In the genomic region with DNA sequence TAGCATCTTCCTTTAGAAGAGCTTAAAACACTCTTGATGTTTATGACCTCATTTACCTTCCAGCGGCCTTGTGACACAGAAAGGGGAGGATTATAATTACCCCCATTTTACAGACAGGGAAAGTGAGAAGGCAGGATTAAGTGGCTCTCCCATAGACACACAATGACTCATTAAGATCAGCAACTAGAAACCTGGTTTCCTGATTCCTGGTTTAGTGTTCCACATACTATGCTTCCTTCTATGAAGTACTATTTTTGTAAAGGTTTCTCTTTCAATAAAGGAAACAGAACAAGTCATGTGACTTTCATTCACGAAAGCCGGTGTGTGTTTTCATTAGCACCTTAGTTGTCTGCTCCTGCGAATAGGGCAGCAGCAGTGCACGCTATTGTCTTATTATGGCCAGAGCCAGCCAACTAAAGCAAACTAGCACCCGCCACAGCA, we compare ENCODE assay signal across 9 cellular contexts. TPM values are rescaled to one million over a fixed set of nuclear protein-coding genes. Genes with fewer than 3 reads are reported as not detected.
DNase-seq lines count a peak whose midpoint lies in the region; FAIRE-seq and TF ChIP-seq lines count a peak whose summit lies in the region.
"Had no signal": no experiment of that assay in that cellular context is flagged by ENCODE, and none has a peak within 500 bp of the region (broad histone marks: within the 10 kb centered on the region; RNA-seq: fewer than 3 reads in every experiment).

No MANE protein-coding gene starts in this region.

- H3K4me3 Mint-ChIP-seq in Caco-2 (ENCODE audit: unreplicated experiment), result no peak overlapping the region

- H3K9me1 ChIP-seq in endothelial cell of umbilical vein (replicated peaks; ENCODE audit: control insufficient read depth, extremely low read depth, insufficient read depth, low read length), result no peaks in the 10 kb centered on the region

- BruUV-seq in endothelial cell of umbilical vein (replicated peaks; lab: Mats Ljungman, UMichigan), result no TSS peak
- BruUV-seq in Caco-2 (replicated peaks; lab: Mats Ljungman, UMichigan), result no TSS peak

- H3K36me3 ChIP-seq in endothelial cell of umbilical vein (ENCODE audit: control insufficient read depth in 2 of 2, extremely low read depth in 1 of 2, insufficient read depth in 2 of 2, low read length in 2 of 2) (peaks cover 0 to under 1% of the 10 kb centered on the region in 2 experiments), smooth muscle cell (ENCODE audit: low read depth) (no peaks in the 10 kb centered on the region), Caco-2 (ENCODE audit: control insufficient read depth, insufficient read depth, low read length) (no peaks in the 10 kb centered on the region)

- peaks cover 6% of the 10 kb centered on the region for H3K4me1 ChIP-seq in endothelial cell of umbilical vein (ENCODE audit: control insufficient read depth, extremely low read depth, insufficient read depth, low read length)
- peaks cover 16% of the 10 kb centered on the region for H3K4me1 ChIP-seq in smooth muscle cell (ENCODE audit: low read depth)
- H3K4me1 ChIP-seq in Caco-2, result no peaks in the 10 kb centered on the region

- H3F3A ChIP-seq in smooth muscle cell (ENCODE audit: low read depth), result no peaks in the 10 kb centered on the region

- no peak overlapping the region for H3K27ac Mint-ChIP-seq in Caco-2 (ENCODE audit: unreplicated experiment)
- H3K27ac Mint-ChIP-seq: T-helper 1 cell treated with Interleukin-12 subunit alpha and Interleukin-12 subunit beta and Interleukin-4 antibody, amounts not matched to agents 30 μg/mL and 1 μg/mL, for 36 hours had no signal

- FAIRE-seq in endothelial cell of umbilical vein (lab: Jason Lieb, UNC), result no peak

- intact Hi-C loops in endothelial cell of umbilical vein (cut with micrococcal nuclease) (no loop called here), Caco-2 (cut with micrococcal nuclease; ENCODE audit: unreplicated experiment) (no loop called here)

- no peaks in the 10 kb centered on the region for H3K9me3 ChIP-seq in endothelial cell of umbilical vein (replicated peaks; ENCODE audit: control insufficient read depth, insufficient read depth, low read length)
- H3K9me3 ChIP-seq in smooth muscle cell (replicated peaks; ENCODE audit: low read depth), result no peaks in the 10 kb centered on the region
- H3K9me3 ChIP-seq in Caco-2, result no peaks in the 10 kb centered on the region

- H3K4me1 Mint-ChIP-seq in Caco-2 (ENCODE audit: low read depth, unreplicated experiment), result peaks cover 9% of the 10 kb centered on the region

- H2AFZ ChIP-seq in endothelial cell of umbilical vein (ENCODE audit: low read depth, low read length) (no peak overlapping the region), smooth muscle cell (ENCODE audit: low read depth) (no peak overlapping the region)

- H3K36me3 Mint-ChIP-seq in Caco-2 (ENCODE audit: insufficient read depth, unreplicated experiment), result peaks cover 5% of the 10 kb centered on the region

- H3K27ac ChIP-seq in endothelial cell of umbilical vein (ENCODE audit: insufficient read depth, low read depth, low read length), result no peak overlapping the region
- no peak overlapping the region for H3K27ac ChIP-seq in smooth muscle cell (ENCODE audit: low read depth)

- H3K27me3 ChIP-seq in endothelial cell of umbilical vein (ENCODE audit: control insufficient read depth in 2 of 2, insufficient read depth in 2 of 2, low read length in 2 of 2) (no peaks in the 10 kb centered on the region), smooth muscle cell (ENCODE audit: low read depth) (no peaks in the 10 kb centered on the region), Caco-2 (replicated peaks; ENCODE audit: control insufficient read depth, insufficient read depth, low read length) (no peaks in the 10 kb centered on the region)

- no peaks in the 10 kb centered on the region for H4K20me1 ChIP-seq in endothelial cell of umbilical vein (replicated peaks; ENCODE audit: control insufficient read depth, extremely low read depth, insufficient read depth, low read length)
- H4K20me1 ChIP-seq in smooth muscle cell (ENCODE audit: low read depth), result peaks cover 8% of the 10 kb centered on the region

- no peaks in the 10 kb centered on the region for H3K27me3 Mint-ChIP-seq in Caco-2 (ENCODE audit: insufficient read depth, unreplicated experiment)

- TF ChIP-seq CTCF in endothelial cell of umbilical vein (IDR thresholded peaks at IDR 0.05; ENCODE audit: extremely low read depth in 1 of 2, insufficient read depth in 1 of 2, low read depth in 1 of 2, low read length in 2 of 2) (no peak), smooth muscle cell (IDR thresholded peaks at IDR 0.05; ENCODE audit: borderline replicate concordance, insufficient read depth, poor library complexity, severe bottlenecking) (no peak), Caco-2 (IDR thresholded peaks at IDR 0.05; ENCODE audit: insufficient read depth in 1 of 2, low read depth in 1 of 2, low read length in 1 of 2, severe bottlenecking in 1 of 2, unreplicated experiment in 1 of 2) (no peak)

- CTCF ChIA-PET in endothelial cell of umbilical vein (lab: Charles Lee), result no interaction called here
- CTCF ChIA-PET in Caco-2 (lab: Charles Lee), result no interaction called here

- H3K9ac ChIP-seq in endothelial cell of umbilical vein (replicated peaks; ENCODE audit: extremely low read depth, insufficient read depth, low read length), result no peak overlapping the region
- no peak overlapping the region for H3K9ac ChIP-seq in smooth muscle cell (ENCODE audit: low read depth)

- POLR2A ChIA-PET in endothelial cell of umbilical vein (lab: Charles Lee) (no interaction called here), Caco-2 (lab: Charles Lee) (no interaction called here)

- H3K79me2 ChIP-seq in endothelial cell of umbilical vein (ENCODE audit: control insufficient read depth, insufficient read depth, low read length), result peaks cover 4% of the 10 kb centered on the region
- peaks cover 4% of the 10 kb centered on the region for H3K79me2 ChIP-seq in smooth muscle cell (ENCODE audit: low read depth)

- TF ChIP-seq POLR2A in endothelial cell of umbilical vein (IDR thresholded peaks at IDR 0.05; ENCODE audit: low read depth, low read length), result no peak

- WGBS in smooth muscle cell (ENCODE audit: low lambda C conversion rate), result 63% methylated on average over 6 of the region's 6 CpGs

- peak overlapping the region; percentile 10 for H3K4me2 ChIP-seq in endothelial cell of umbilical vein (ENCODE audit: insufficient read depth, low read length)
- no peak overlapping the region for H3K4me2 ChIP-seq in smooth muscle cell

- DNase-seq in SKM-1 treated with dmso at 0.1 percent for 144 hours (lab: John Stamatoyannopoulos, UW; ENCODE audit: unreplicated experiment) (peak; percentile 27), SKM-1 (lab: John Stamatoyannopoulos, UW; ENCODE audit: unreplicated experiment) (no peak), RPMI7951 (ENCODE audit: low read depth) (peak; percentile 23), endothelial cell of umbilical vein (ENCODE audit: low read depth, low spot score) (peak; percentile 35), smooth muscle cell (lab: John Stamatoyannopoulos, UW; ENCODE audit: unreplicated experiment) (no peak), Caco-2 (no peak), hypothalamus (lab: John Stamatoyannopoulos, UW) (no peak), HuH-7.5 (ENCODE audit: low spot score) (no peak)

- dilution Hi-C loops in endothelial cell of umbilical vein (cut with MboI; ENCODE audit: extremely low pct_ligation_motif_present, low sequenced_read_pairs), result no loop called here

- no peaks in the 10 kb centered on the region for H3K9me3 Mint-ChIP-seq in Caco-2 (ENCODE audit: unreplicated experiment)
- H3K9me3 Mint-ChIP-seq: T-helper 1 cell treated with Interleukin-12 subunit alpha and Interleukin-12 subunit beta and Interleukin-4 antibody, amounts not matched to agents 30 μg/mL and 1 μg/mL, for 36 hours had no signal

- H3K4me3 ChIP-seq in endothelial cell of umbilical vein (replicated peaks in 1 of 3; ENCODE audit: insufficient read depth in 1 of 3, low read depth in 1 of 3, low read length in 3 of 3), result no peak overlapping the region
- H3K4me3 ChIP-seq in smooth muscle cell, result peak overlapping the region; percentile 34
- no peak overlapping the region for H3K4me3 ChIP-seq in Caco-2 (ENCODE audit: low read depth, low read length)

TF ChIP-seq in endothelial cell of umbilical vein, 7 proteins besides CTCF, POLR2A, EP300 and RAD21:
- TF ChIP-seq MYC (IDR thresholded peaks at IDR 0.05; ENCODE audit: low read depth, low read length) (no peak), FOS (IDR thresholded peaks at IDR 0.05; ENCODE audit: borderline replicate concordance, insufficient read depth, low read length) (peak; percentile 28), JUN (IDR thresholded peaks at IDR 0.05; ENCODE audit: borderline replicate concordance, insufficient read depth, insufficient read length, low read depth) (peak; percentile 14)
TF ChIP-seq in endothelial cell of umbilical vein: peak in this region for 2.

RNA-seq across cellular contexts. Expression of gene IRS2, which starts 8.3 kb away (rescaled TPM):
- total RNA-seq in RPMI7951 (2014; rRNA removed; shearing (Covaris generic)), result 0.24 and 0.49 TPM in 2 replicates
- total RNA-seq in endothelial cell of umbilical vein, result 4.4 and 5.9 TPM in 2 replicates
- 1.6 TPM in 2 replicates for polyA plus RNA-seq in endothelial cell of umbilical vein
- polyA plus RNA-seq in endothelial cell of umbilical vein (2011; cell fraction: cytosol; rRNA removed), result 0.92 and 1.5 TPM in 2 replicates
- 3.5 and 3.7 TPM in 2 replicates for polyA plus RNA-seq in endothelial cell of umbilical vein (2011; cell fraction: nucleus; rRNA removed)
- 1.3 and 2.8 TPM in 2 replicates for polyA plus RNA-seq in endothelial cell of umbilical vein (2012)
- polyA minus RNA-seq in endothelial cell of umbilical vein, result 2.5 and 3.5 TPM in 2 replicates
- 19.8 TPM for polyA minus RNA-seq in endothelial cell of umbilical vein (2011; cell fraction: cytosol; rRNA and poly(A)+ RNA removed)
- polyA minus RNA-seq in endothelial cell of umbilical vein (2011; cell fraction: nucleus; rRNA and poly(A)+ RNA removed), result 6.7 and 16.9 TPM in 2 replicates
- total RNA-seq in smooth muscle cell, result 0.72 and 0.90 TPM in 2 replicates
- polyA plus RNA-seq in smooth muscle cell, result 1.2 and 1.7 TPM in 2 replicates
- total RNA-seq in Caco-2 (2022), result 5.4 and 5.5 TPM in 2 replicates

Comparison
In these comparisons a context has a peak if more than half of its experiments do, and no peak if none do; other contexts are left out.
1. DNase-seq: peak in SKM-1 treated with dmso at 0.1 percent for 144 hours (single experiment), RPMI7951 (single experiment) and endothelial cell of umbilical vein (single experiment); none in SKM-1 (single experiment), smooth muscle cell (single experiment), Caco-2 (0 of 2), hypothalamus (0 of 51) and HuH-7.5 (single experiment).